ENCODE assay signal across 40 cellular contexts in the genomic region with DNA sequence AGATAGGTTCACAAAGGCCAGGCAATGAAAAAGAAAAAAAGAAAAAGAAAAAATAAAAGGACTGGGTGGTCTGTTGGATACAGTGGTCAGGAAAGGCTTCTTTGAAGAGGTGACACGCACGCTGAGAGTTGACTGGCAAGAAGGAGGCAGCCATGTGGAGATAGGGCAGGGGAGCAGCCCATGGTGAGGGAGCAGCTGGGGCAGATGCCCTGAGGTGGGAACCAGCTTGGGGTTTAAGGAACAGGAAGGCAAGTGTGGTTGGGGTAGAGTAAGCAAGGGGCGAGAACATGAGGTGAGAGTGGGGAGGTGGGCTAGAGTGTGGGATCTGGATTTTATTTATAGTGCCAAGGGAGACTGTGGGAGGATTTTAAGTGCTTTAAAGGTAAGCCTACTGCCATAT. TPM values are rescaled to one million over a fixed set of nuclear protein-coding genes. Genes with fewer than 3 reads are reported as not detected.
"Had no signal": no experiment of that assay in that cellular context is flagged by ENCODE, and none has a peak within 500 bp of the region (broad histone marks: within the 10 kb centered on the region; RNA-seq: fewer than 3 reads in every experiment).

No MANE protein-coding gene starts in this region.

- H3K4me3 ChIP-seq: esophagus squamous epithelium, gastroesophageal sphincter, heart right ventricle, hepatocyte had no signal

- H3K27ac Mint-ChIP-seq: activated CD4-positive, alpha-beta memory T cell treated with anti-CD3 and anti-CD28 coated beads for 36 hours; activated CD4-positive, alpha-beta T cell treated with anti-CD3 and anti-CD28 coated beads for 36 hours; activated CD4-positive, alpha-beta T cell treated with anti-CD3 and anti-CD28 coated beads, Interleukin-2, amount 10 ng/mL, durations not matched to agents 24 days and 14 days; activated CD8-positive, alpha-beta memory T cell treated with anti-CD3 and anti-CD28 coated beads, Interleukin-2, amount 10 ng/mL, durations not matched to agents 7 days and 5 days; activated CD8-positive, alpha-beta T cell treated with anti-CD3 and anti-CD28 coated beads, Interleukin-2, amount 10 ng/mL, durations not matched to agents 7 days and 5 days; activated naive CD8-positive, alpha-beta T cell; activated T-helper 1 cell treated with anti-CD3 and anti-CD28 coated beads, Interleukin-12 subunit alpha, Interleukin-12 subunit beta, Interleukin-2, Interleukin-4 antibody, amounts not matched to agents 30 ng/mL and 10 ng/mL and 1 ng/mL, durations not matched to agents 14 hours and 24 hours and 36 hours; activated T-helper 2 cell treated with anti-CD3 and anti-CD28 coated beads, Interferon-gamma antibody, Interleukin-2, Interleukin-4, amounts not matched to agents 10 μg/mL and 5 μg/mL and 100 μg/mL, durations not matched to agents 14 hours and 24 hours and 36 hours; effector memory CD8-positive, alpha-beta T cell; T-helper 1 cell treated with Interleukin-12 subunit alpha and Interleukin-12 subunit beta and Interleukin-4 antibody, amounts not matched to agents 30 μg/mL and 1 μg/mL, for 36 hours; T-helper 2 cell treated with Interferon-gamma antibody and Interleukin-4, amounts not matched to agents 5 μg/mL and 100 μg/mL, for 36 hours had no signal

- H3K4me1 Mint-ChIP-seq: activated CD4-positive, alpha-beta T cell treated with anti-CD3 and anti-CD28 coated beads for 36 hours; activated CD4-positive, alpha-beta T cell treated with anti-CD3 and anti-CD28 coated beads, Interleukin-2, amount 10 ng/mL, durations not matched to agents 24 days and 14 days; activated CD8-positive, alpha-beta memory T cell treated with anti-CD3 and anti-CD28 coated beads, Interleukin-2, amount 10 ng/mL, durations not matched to agents 7 days and 5 days; central memory CD8-positive, alpha-beta T cell had no signal

- H3K27me3 Mint-ChIP-seq: activated CD4-positive, alpha-beta memory T cell treated with anti-CD3 and anti-CD28 coated beads for 36 hours; activated CD4-positive, alpha-beta T cell treated with anti-CD3 and anti-CD28 coated beads for 36 hours; activated naive CD8-positive, alpha-beta T cell; central memory CD8-positive, alpha-beta T cell had no signal

- H3K9me3 ChIP-seq: esophagus squamous epithelium, gastroesophageal sphincter, heart right ventricle had no signal

- DNase-seq: activated CD4-positive, alpha-beta memory T cell treated with anti-CD3 and anti-CD28 coated beads for 36 hours; activated CD4-positive, alpha-beta T cell treated with anti-CD3 and anti-CD28 coated beads for 36 hours; activated CD4-positive, alpha-beta T cell treated with anti-CD3 and anti-CD28 coated beads, Interleukin-2, amount 10 ng/mL, durations not matched to agents 24 days and 14 days; activated CD4-positive, CD25-positive, alpha-beta regulatory T cell; activated CD4-positive, CD25-positive, alpha-beta regulatory T cell treated with anti-CD3 and anti-CD28 coated beads, Interleukin-2, amount 50 U/mL, for 72 hours; activated CD8-positive, alpha-beta memory T cell treated with anti-CD3 and anti-CD28 coated beads, Interleukin-2, amount 10 ng/mL, durations not matched to agents 7 days and 5 days; activated CD8-positive, alpha-beta memory T cell treated with anti-CD3 and anti-CD28 coated beads, Interleukin-2, amount 50 U/mL, for 4 hours; activated CD8-positive, alpha-beta T cell treated with anti-CD3 and anti-CD28 coated beads, Interleukin-2, amount 10 ng/mL, durations not matched to agents 7 days and 5 days; activated gamma-delta T cell treated with Interleukin-2 at 50 U/mL for 16 hours; activated naive CD4-positive, alpha-beta T cell treated with anti-CD3 and anti-CD28 coated beads, Interleukin-2, amount 50 U/mL, for 16 hours; activated naive CD4-positive, alpha-beta T cell treated with Interleukin-2 at 50 U/mL for 16 hours; activated T-cell treated with anti-CD3 and anti-CD28 coated beads, Interleukin-2, amount 50 U/mL, for 1 hour; activated T-cell treated with anti-CD3 and anti-CD28 coated beads, Interleukin-2, amount 50 U/mL, for 48 hours; amniotic stem cell; anterior cingulate cortex; brain microvascular endothelial cell; cortex of kidney; dermis blood vessel endothelial cell; effector CD4-positive, alpha-beta T cell; effector memory CD8-positive, alpha-beta T cell; esophagus squamous epithelium; foreskin melanocyte; heart right ventricle; T1000 had no signal

- H3K4me3 Mint-ChIP-seq: activated CD4-positive, alpha-beta memory T cell treated with anti-CD3 and anti-CD28 coated beads for 36 hours; activated CD4-positive, alpha-beta T cell treated with anti-CD3 and anti-CD28 coated beads for 36 hours; activated CD4-positive, alpha-beta T cell treated with anti-CD3 and anti-CD28 coated beads, Interleukin-2, amount 10 ng/mL, durations not matched to agents 24 days and 14 days; activated CD8-positive, alpha-beta memory T cell treated with anti-CD3 and anti-CD28 coated beads, Interleukin-2, amount 10 ng/mL, durations not matched to agents 7 days and 5 days; activated CD8-positive, alpha-beta T cell treated with anti-CD3 and anti-CD28 coated beads, Interleukin-2, amount 10 ng/mL, durations not matched to agents 7 days and 5 days; activated naive CD8-positive, alpha-beta T cell; activated T-helper 1 cell treated with anti-CD3 and anti-CD28 coated beads, Interleukin-12 subunit alpha, Interleukin-12 subunit beta, Interleukin-2, Interleukin-4 antibody, amounts not matched to agents 30 ng/mL and 10 ng/mL and 1 ng/mL, durations not matched to agents 14 hours and 24 hours and 36 hours; central memory CD8-positive, alpha-beta T cell; effector memory CD8-positive, alpha-beta T cell; T-helper 1 cell treated with Interleukin-12 subunit alpha and Interleukin-12 subunit beta and Interleukin-4 antibody, amounts not matched to agents 30 μg/mL and 1 μg/mL, for 36 hours; T-helper 2 cell treated with Interferon-gamma antibody and Interleukin-4, amounts not matched to agents 5 μg/mL and 100 μg/mL, for 36 hours had no signal

- H3K4me1 ChIP-seq: heart right ventricle had no signal

- H3K79me2 ChIP-seq: hepatocyte had no signal

- H3K4me2 ChIP-seq: hepatocyte had no signal

- H3K36me3 ChIP-seq: brain microvascular endothelial cell, esophagus squamous epithelium, gastroesophageal sphincter, heart right ventricle had no signal

- H3K9me3 Mint-ChIP-seq: activated CD4-positive, alpha-beta memory T cell treated with anti-CD3 and anti-CD28 coated beads for 36 hours; activated CD4-positive, alpha-beta T cell treated with anti-CD3 and anti-CD28 coated beads, Interleukin-2, amount 10 ng/mL, durations not matched to agents 24 days and 14 days; activated T-helper 1 cell treated with anti-CD3 and anti-CD28 coated beads, Interleukin-12 subunit alpha, Interleukin-12 subunit beta, Interleukin-2, Interleukin-4 antibody, amounts not matched to agents 30 ng/mL and 10 ng/mL and 1 ng/mL, durations not matched to agents 14 hours and 24 hours and 36 hours; activated T-helper 2 cell treated with anti-CD3 and anti-CD28 coated beads, Interferon-gamma antibody, Interleukin-2, Interleukin-4, amounts not matched to agents 10 μg/mL and 5 μg/mL and 100 μg/mL, durations not matched to agents 14 hours and 24 hours and 36 hours; central memory CD8-positive, alpha-beta T cell; effector memory CD8-positive, alpha-beta T cell; T-helper 1 cell treated with Interleukin-12 subunit alpha and Interleukin-12 subunit beta and Interleukin-4 antibody, amounts not matched to agents 30 μg/mL and 1 μg/mL, for 36 hours; T-helper 2 cell treated with Interferon-gamma antibody and Interleukin-4, amounts not matched to agents 5 μg/mL and 100 μg/mL, for 36 hours had no signal

- H3K36me3 Mint-ChIP-seq: activated CD4-positive, alpha-beta memory T cell treated with anti-CD3 and anti-CD28 coated beads for 36 hours; activated CD8-positive, alpha-beta memory T cell treated with anti-CD3 and anti-CD28 coated beads, Interleukin-2, amount 10 ng/mL, durations not matched to agents 7 days and 5 days; activated naive CD8-positive, alpha-beta T cell had no signal

- H3K27me3 ChIP-seq: gastroesophageal sphincter, heart right ventricle, hepatocyte had no signal

- ATAC-seq: activated CD4-positive, alpha-beta T cell treated with anti-CD3 and anti-CD28 coated beads for 36 hours; activated CD8-positive, alpha-beta memory T cell treated with anti-CD3 and anti-CD28 coated beads, Interleukin-2, amount 10 ng/mL, durations not matched to agents 7 days and 5 days; activated CD8-positive, alpha-beta T cell treated with anti-CD3 and anti-CD28 coated beads, Interleukin-2, amount 10 ng/mL, durations not matched to agents 7 days and 5 days; effector memory CD8-positive, alpha-beta T cell; gastroesophageal sphincter; heart right ventricle had no signal

- H2AFZ ChIP-seq: hepatocyte had no signal

- H3K27ac ChIP-seq: brain microvascular endothelial cell, epithelial cell of prostate, esophagus squamous epithelium, gastroesophageal sphincter, heart right ventricle, hepatocyte had no signal

RNA-seq across cellular contexts. Expression of a gene that starts 6.8 kb away (rescaled TPM):
- total RNA-seq: activated CD4-positive, alpha-beta T cell treated with anti-CD3 and anti-CD28 coated beads for 36 hours; activated CD4-positive, alpha-beta T cell treated with anti-CD3 and anti-CD28 coated beads, Interleukin-2, amount 10 ng/mL, durations not matched to agents 24 days and 14 days; activated CD8-positive, alpha-beta memory T cell treated with anti-CD3 and anti-CD28 coated beads, Interleukin-2, amount 10 ng/mL, durations not matched to agents 7 days and 5 days; activated CD8-positive, alpha-beta T cell treated with anti-CD3 and anti-CD28 coated beads, Interleukin-2, amount 10 ng/mL, durations not matched to agents 7 days and 5 days; activated T-helper 1 cell treated with anti-CD3 and anti-CD28 coated beads, Interleukin-12 subunit alpha, Interleukin-12 subunit beta, Interleukin-2, Interleukin-4 antibody, amounts not matched to agents 30 ng/mL and 10 ng/mL and 1 ng/mL, durations not matched to agents 14 hours and 24 hours and 36 hours; activated T-helper 2 cell treated with anti-CD3 and anti-CD28 coated beads, Interferon-gamma antibody, Interleukin-2, Interleukin-4, amounts not matched to agents 10 μg/mL and 5 μg/mL and 100 μg/mL, durations not matched to agents 14 hours and 24 hours and 36 hours; bronchial epithelial cell; dermis blood vessel endothelial cell; endothelial cell of umbilical vein; fibroblast of lung; fibroblast of villous mesenchyme; glomerular endothelial cell had no signal
- polyA plus RNA-seq: fibroblast of lung had no signal

RNA-seq across cellular contexts. Expression of a gene that starts 57.4 kb away (rescaled TPM):
- total RNA-seq: activated CD4-positive, alpha-beta T cell treated with anti-CD3 and anti-CD28 coated beads, Interleukin-2, amount 10 ng/mL, durations not matched to agents 24 days and 14 days; activated CD8-positive, alpha-beta memory T cell treated with anti-CD3 and anti-CD28 coated beads for 36 hours; activated CD8-positive, alpha-beta memory T cell treated with anti-CD3 and anti-CD28 coated beads, Interleukin-2, amount 10 ng/mL, durations not matched to agents 7 days and 5 days; activated CD8-positive, alpha-beta T cell treated with anti-CD3 and anti-CD28 coated beads, Interleukin-2, amount 10 ng/mL, durations not matched to agents 7 days and 5 days; activated T-helper 1 cell treated with anti-CD3 and anti-CD28 coated beads, Interleukin-12 subunit alpha, Interleukin-12 subunit beta, Interleukin-2, Interleukin-4 antibody, amounts not matched to agents 30 ng/mL and 10 ng/mL and 1 ng/mL, durations not matched to agents 14 hours and 24 hours and 36 hours; activated T-helper 2 cell treated with anti-CD3 and anti-CD28 coated beads, Interferon-gamma antibody, Interleukin-2, Interleukin-4, amounts not matched to agents 10 μg/mL and 5 μg/mL and 100 μg/mL, durations not matched to agents 14 hours and 24 hours and 36 hours; bronchial epithelial cell; dermis blood vessel endothelial cell; endothelial cell of umbilical vein; esophagus squamous epithelium; fibroblast of lung; gastroesophageal sphincter; glomerular endothelial cell had no signal
- polyA plus RNA-seq: endothelial cell of umbilical vein, esophagus, fibroblast of lung, hepatocyte had no signal
